ENCODE assay signal across 18 cellular contexts in the genomic region with DNA sequence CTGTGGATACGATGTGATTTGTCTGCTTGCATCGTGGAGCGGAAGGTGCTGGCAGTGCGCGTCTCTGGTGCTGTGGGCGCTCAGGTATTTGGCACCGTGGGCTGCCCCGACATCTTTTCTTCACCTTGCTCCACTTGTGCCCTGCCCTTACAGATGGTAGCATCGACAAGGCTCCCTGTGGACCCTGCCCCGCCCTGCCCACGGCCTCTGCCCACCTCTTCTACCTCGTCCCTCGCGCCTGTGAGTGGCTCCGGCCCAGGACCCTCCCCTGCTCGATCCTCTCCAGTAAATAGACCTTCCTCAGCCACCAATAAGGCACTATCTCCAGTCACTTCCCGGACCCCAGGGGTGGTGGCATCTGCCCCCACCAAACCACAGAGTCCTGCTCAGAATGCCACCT. TPM values are rescaled to one million over a fixed set of nuclear protein-coding genes. Genes with fewer than 3 reads are reported as not detected.
DNase-seq lines count a peak whose midpoint lies in the region; ATAC-seq, FAIRE-seq and TF ChIP-seq lines count a peak whose summit lies in the region.
"Had no signal": no experiment of that assay in that cellular context is flagged by ENCODE, and none has a peak within 500 bp of the region (broad histone marks: within the 10 kb centered on the region; RNA-seq: fewer than 3 reads in every experiment).

No MANE protein-coding gene starts in this region.

- BruUV-seq in K562 (replicated peaks; lab: Mats Ljungman, UMichigan): no TSS peak

- in situ Hi-C loops in K562 (cut with MboI): no loop called here

- H3K4me1 ChIP-seq in BLaER1 (peaks cover 74% of the 10 kb centered on the region), K562 (replicated peaks in 1 of 2; ENCODE audit: control insufficient read depth in 2 of 2, insufficient read depth in 2 of 2, low read length in 2 of 2) (peaks cover 4 to 12% of the 10 kb centered on the region in 2 experiments; a peak in 4 of 5 replicates), neural progenitor cell (peaks cover 45% of the 10 kb centered on the region)

- no peaks in the 10 kb centered on the region for H3K9me3 ChIP-seq in BLaER1
- no peaks in the 10 kb centered on the region for H3K9me3 ChIP-seq in K562 (replicated peaks; ENCODE audit: control insufficient read depth, insufficient read depth, low read depth, low read length)
- H3K9me3 ChIP-seq in neural progenitor cell (ENCODE audit: low read depth): no peaks in the 10 kb centered on the region

- H2AFZ ChIP-seq in K562 (ENCODE audit: low read depth, low read length) (no peak overlapping the region), neural progenitor cell (replicated peaks) (no peak overlapping the region)

- H3K36me3 ChIP-seq in BLaER1 (peaks cover 79% of the 10 kb centered on the region), H7 (replicated peaks; ENCODE audit: control insufficient read depth, insufficient read depth, low read length) (peaks cover 22% of the 10 kb centered on the region), K562 (ENCODE audit: control insufficient read depth, insufficient read depth, low read length) (peaks cover 90% of the 10 kb centered on the region), neural progenitor cell (peaks cover 5% of the 10 kb centered on the region)

- peaks cover 4% of the 10 kb centered on the region for H3K27me3 Mint-ChIP-seq in neural progenitor cell (ENCODE audit: insufficient read depth, low read depth)
- no peaks in the 10 kb centered on the region for H3K27me3 Mint-ChIP-seq in T-cell
- H3K27me3 Mint-ChIP-seq: B cell had no signal

- peaks cover 24% of the 10 kb centered on the region for H3K36me3 Mint-ChIP-seq in neural progenitor cell
- H3K36me3 Mint-ChIP-seq in T-cell: peaks cover 61% of the 10 kb centered on the region

- no peak for TF ChIP-seq EP300 in K562 (IDR thresholded peaks at IDR 0.05; ENCODE audit: low read length)

- POLR2A ChIA-PET in K562 (lab: Yijun Ruan, JAX) (no interaction called here), T-cell (lab: Charles Lee) (no interaction called here)

- TF ChIP-seq RAD21 in K562 (CRISPR knock-in tag; conservative IDR thresholded peaks at IDR 0.05 in 1 of 2, IDR thresholded peaks at IDR 0.05 in 1 of 2): no peak

- H3K9me3 Mint-ChIP-seq in neural progenitor cell: no peaks in the 10 kb centered on the region
- no peaks in the 10 kb centered on the region for H3K9me3 Mint-ChIP-seq in T-cell

- H3F3A ChIP-seq in neural progenitor cell (ENCODE audit: low read depth): peaks cover 43% of the 10 kb centered on the region

- ATAC-seq in K562 (no peak), T-cell (replicated peaks in 1 of 4) (no peak)
- ATAC-seq: PC-3 had no signal

- no peaks in the 10 kb centered on the region for H3K79me2 ChIP-seq in K562 (ENCODE audit: control insufficient read depth, insufficient read depth, low read length)
- H3K79me2 ChIP-seq in neural progenitor cell (ENCODE audit: low read depth): no peaks in the 10 kb centered on the region

- DNase-seq in H7: peak; percentile 36
- DNase-seq in K562 (ENCODE audit: extremely low read depth in 1 of 4, low spot score in 3 of 4): no peak
- no peak for DNase-seq in neural progenitor cell (ENCODE audit: low spot score)
- DNase-seq in SW 1271 (lab: John Stamatoyannopoulos, UW): no peak
- DNase-seq in T-cell: no peak
- no peak for DNase-seq in DMS79 (lab: John Stamatoyannopoulos, UW)
- DNase-seq in NCI-H1694 (lab: John Stamatoyannopoulos, UW): no peak
- DNase-seq: DMS 273 treated with DMSO at 0.1 percent for 48 hours, KBM-7, NCI-H1048, NCI-H146, NCI-H2107, NCI-H226, NCI-H69, PC-3 had no signal

- peaks cover 36% of the 10 kb centered on the region for H3K4me1 Mint-ChIP-seq in neural progenitor cell
- H3K4me1 Mint-ChIP-seq in T-cell: no peaks in the 10 kb centered on the region
- H3K4me1 Mint-ChIP-seq: B cell had no signal

- intact Hi-C loops in K562 (cut with micrococcal nuclease): no loop called here

- TF ChIP-seq CTCF in K562 (IDR thresholded peaks at IDR 0.05 in 2 of 3, conservative IDR thresholded peaks at IDR 0.05 in 1 of 3; ENCODE audit: insufficient read depth in 2 of 3, low read depth in 1 of 3, low read length in 3 of 3) (no peak), neural progenitor cell (IDR thresholded peaks at IDR 0.05) (no peak)

- H3K27me3 ChIP-seq in BLaER1 (no peaks in the 10 kb centered on the region), H7 (ENCODE audit: control insufficient read depth, insufficient read depth, low read length) (no peaks in the 10 kb centered on the region), K562 (ENCODE audit: control insufficient read depth in 2 of 2, insufficient read depth in 2 of 2, low read length in 2 of 2) (no peaks in the 10 kb centered on the region), neural progenitor cell (no peaks in the 10 kb centered on the region)

- peak overlapping the region; percentile 1; the same call in 1 of the 2 replicates for H3K27ac ChIP-seq in BLaER1
- H3K27ac ChIP-seq in K562 (ENCODE audit: extremely low read depth, low read depth, low read length): peak overlapping the region; percentile 4; the same call in 1 of the 3 replicates
- H3K27ac ChIP-seq in neural progenitor cell: no peak overlapping the region

- H3K9ac ChIP-seq in BLaER1 (no peak overlapping the region), K562 (ENCODE audit: insufficient read depth in 1 of 2, low read depth in 2 of 2, low read length in 2 of 2) (peak overlapping the region in 1 of 2 experiments; percentile 81; a peak in 2 of 4 replicates), neural progenitor cell (no peak overlapping the region)

- H4K20me1 ChIP-seq in BLaER1 (peaks cover 84% of the 10 kb centered on the region; the same call in 1 of the 2 replicates), K562 (replicated peaks; ENCODE audit: control insufficient read depth, insufficient read depth, low read length) (no peaks in the 10 kb centered on the region), neural progenitor cell (ENCODE audit: low read depth) (peaks cover 4% of the 10 kb centered on the region)

- no peak overlapping the region for H3K4me3 ChIP-seq in BLaER1
- no peak overlapping the region for H3K4me3 ChIP-seq in H7 (ENCODE audit: insufficient read depth, low read depth, low read length)
- no peak overlapping the region for H3K4me3 ChIP-seq in K562
- H3K4me3 ChIP-seq in neural progenitor cell: no peak overlapping the region

- H3K4me3 Mint-ChIP-seq in neural progenitor cell (no peak overlapping the region), T-cell (no peak overlapping the region)
- H3K4me3 Mint-ChIP-seq: B cell had no signal

- no peaks in the 10 kb centered on the region for H3K9me1 ChIP-seq in K562 (ENCODE audit: control insufficient read depth, insufficient read depth, low read length)

- WGBS in K562 (ENCODE audit: insufficient coverage, low coverage, missing lambda C conversion rate): 93% methylated on average over 17 of the region's 17 CpGs

- CTCF ChIA-PET in K562 (lab: Yijun Ruan, JAX; ENCODE audit: low intra/inter-chr PET ratio) (no interaction called here), T-cell (lab: Charles Lee) (no interaction called here)

- no peak for TF ChIP-seq POLR2A in K562 (conservative IDR thresholded peaks at IDR 0.05)

- FAIRE-seq in K562 (lab: Jason Lieb, UNC): no peak
- FAIRE-seq: HTR-8/SVneo had no signal

- H3K4me2 ChIP-seq in BLaER1 (peak overlapping the region; percentile 88), K562 (ENCODE audit: insufficient read depth, low read length) (no peak overlapping the region; the same call in 1 of the 2 replicates), neural progenitor cell (no peak overlapping the region)

- H3K27ac Mint-ChIP-seq in neural progenitor cell (peak overlapping the region; percentile 53), T-cell (no peak overlapping the region)
- H3K27ac Mint-ChIP-seq: B cell had no signal

RNA-seq across cellular contexts. Expression of a gene that starts 36.6 kb away (rescaled TPM):
- 7.4 and 9.9 TPM in 2 replicates for total RNA-seq in H7 (2014; rRNA removed; shearing (Covaris generic))
- 149 and 175 TPM in 2 replicates for total RNA-seq in K562 (2011; cell fraction: chromatin; rRNA removed; ENCODE audit: low replicate concordance)
- total RNA-seq in K562 (2011; cell fraction: nucleolus; rRNA removed): 61.2 and 71.2 TPM in 2 replicates
- 111 and 165 TPM in 2 replicates for total RNA-seq in K562 (2011; cell fraction: nucleoplasm; rRNA removed)
- total RNA-seq in K562 (2014; rRNA removed): 7.7 and 12.2 TPM in 2 replicates
- 7.0 TPM in 2 replicates for total RNA-seq in K562 (2014; rRNA removed; fragmentation: Illumina TruSeq; extraction: Trizol)
- total RNA-seq in K562 (2015; rRNA removed; fragmentation: Illumina TruSeq; extraction: Trizol): 6.9 and 8.1 TPM in 2 replicates
- total RNA-seq in K562 (2021): 49.2 and 58.0 TPM in 2 replicates
- polyA plus RNA-seq in K562 (2011; rRNA removed): 6.5 and 8.3 TPM in 2 replicates
- polyA plus RNA-seq in K562 (2011; cell fraction: cytosol; rRNA removed): 5.4 and 6.5 TPM in 2 replicates
- 38.0 and 44.2 TPM in 2 replicates for polyA plus RNA-seq in K562 (2011; cell fraction: nucleus; rRNA removed)
- polyA plus RNA-seq in K562 (2012): 27.7 and 40.7 TPM in 2 replicates
- 29.8 and 32.3 TPM in 2 replicates for polyA plus RNA-seq in K562 (2014; fragmentation: Illumina TruSeq; extraction: Trizol)
- 1 to 10 TPM; 4.5 to 6.7 TPM for polyA plus RNA-seq in K562 (2014; fragmentation: Nextera tagmentation; extraction: Ambion mirVana)
- polyA plus RNA-seq in K562 (2014; rRNA removed): 22.2 and 23.5 TPM in 2 replicates
- polyA minus RNA-seq in K562 (2011; rRNA and poly(A)+ RNA removed): 13.1 and 16.0 TPM in 2 replicates
- polyA minus RNA-seq in K562 (2011; cell fraction: cytosol; rRNA and poly(A)+ RNA removed): 17.0 and 23.8 TPM in 2 replicates
- polyA minus RNA-seq in K562 (2011; cell fraction: nucleus; rRNA and poly(A)+ RNA removed): 18.7 and 27.0 TPM in 2 replicates
- total RNA-seq in neural progenitor cell (ENCODE audit: low replicate concordance): 16.3 and 21.2 TPM in 2 replicates
- total RNA-seq in T-cell: 10 to 100 TPM; 75.7 to 84.3 (median 79.2) TPM

RNA-seq across cellular contexts. Expression of a gene that starts 57.3 kb away (rescaled TPM):
- total RNA-seq in H7 (2014; rRNA removed; shearing (Covaris generic)): 31.1 and 36.7 TPM in 2 replicates
- total RNA-seq in K562 (2011; cell fraction: chromatin; rRNA removed; ENCODE audit: low replicate concordance): 97.0 and 232 TPM in 2 replicates
- total RNA-seq in K562 (2011; cell fraction: nucleolus; rRNA removed): 140 and 151 TPM in 2 replicates
- 123 and 134 TPM in 2 replicates for total RNA-seq in K562 (2011; cell fraction: nucleoplasm; rRNA removed)
- total RNA-seq in K562 (2014; rRNA removed) (35.6 and 53.2 TPM in 2 replicates), K562 (2014; rRNA removed; fragmentation: Illumina TruSeq; extraction: Trizol) (13.6 and 16.4 TPM in 2 replicates), K562 (2015; rRNA removed; fragmentation: Illumina TruSeq; extraction: Trizol) (29.7 and 30.0 TPM in 2 replicates), K562 (2021) (79.3 and 90.8 TPM in 2 replicates), neural progenitor cell (ENCODE audit: low replicate concordance) (15.9 and 17.8 TPM in 2 replicates), T-cell (10 to 100 TPM; 27.8 to 71.4 (median 66.5) TPM)
- polyA plus RNA-seq in K562 (2011; rRNA removed) (27.9 and 36.5 TPM in 2 replicates), K562 (2014; fragmentation: Illumina TruSeq; extraction: Trizol) (30.3 and 39.8 TPM in 2 replicates), K562 (2014; fragmentation: Nextera tagmentation; extraction: Ambion mirVana) (1 to 10 TPM; 1.9 to 3.8 TPM), K562 (2014; rRNA removed) (71.4 and 73.4 TPM in 2 replicates)
- 28.1 and 41.6 TPM in 2 replicates for polyA plus RNA-seq in K562 (2011; cell fraction: cytosol; rRNA removed)
- 56.2 and 84.8 TPM in 2 replicates for polyA plus RNA-seq in K562 (2011; cell fraction: nucleus; rRNA removed)
- 37.5 and 51.4 TPM in 2 replicates for polyA plus RNA-seq in K562 (2012)
- 16.8 and 21.8 TPM in 2 replicates for polyA minus RNA-seq in K562 (2011; rRNA and poly(A)+ RNA removed)
- polyA minus RNA-seq in K562 (2011; cell fraction: cytosol; rRNA and poly(A)+ RNA removed): 30.8 and 32.0 TPM in 2 replicates
- 27.3 and 32.4 TPM in 2 replicates for polyA minus RNA-seq in K562 (2011; cell fraction: nucleus; rRNA and poly(A)+ RNA removed)
